In genomic region chr11:76235233-76236091, GRCh38 we compare ENCODE assay signal across 8 cellular contexts.
DNase-seq lines count a peak whose midpoint lies in the region; ATAC-seq and TF ChIP-seq lines count a peak whose summit lies in the region.

No MANE protein-coding gene starts in this region.

- no peak for TF ChIP-seq CTCF in astrocyte of the spinal cord (IDR thresholded peaks at IDR 0.05; ENCODE audit: low read depth, low read length)

- peak overlapping the region; percentile 93 for H3K4me3 ChIP-seq in astrocyte of the spinal cord (ENCODE audit: low read depth, low read length)

- in situ Hi-C loops in astrocyte of the spinal cord (cut with HindIII; ENCODE audit: low sequenced_read_pairs), result no loop called here

- ATAC-seq in GM18511 (IDR thresholded peaks at IDR 0.05; ENCODE audit: unreplicated experiment) (peak; percentile 72), HG02970 (IDR thresholded peaks at IDR 0.05; ENCODE audit: low FRiP score, unreplicated experiment) (peak; percentile 81)

- peak; percentile 91 for DNase-seq in NCI-H2029 (lab: John Stamatoyannopoulos, UW)
- peak; percentile 93 for DNase-seq in T1000 (lab: John Stamatoyannopoulos, UW)
- DNase-seq in astrocyte of the spinal cord (ENCODE audit: low read depth, low spot score), result peak; percentile 95
- peak; percentile 61 to 96 (median 87) for DNase-seq in hypothalamus (lab: John Stamatoyannopoulos, UW)
- DNase-seq in retina, result peak; percentile 99
- DNase-seq in cortex of kidney (lab: John Stamatoyannopoulos, UW), result no peak
